In the genomic region with DNA sequence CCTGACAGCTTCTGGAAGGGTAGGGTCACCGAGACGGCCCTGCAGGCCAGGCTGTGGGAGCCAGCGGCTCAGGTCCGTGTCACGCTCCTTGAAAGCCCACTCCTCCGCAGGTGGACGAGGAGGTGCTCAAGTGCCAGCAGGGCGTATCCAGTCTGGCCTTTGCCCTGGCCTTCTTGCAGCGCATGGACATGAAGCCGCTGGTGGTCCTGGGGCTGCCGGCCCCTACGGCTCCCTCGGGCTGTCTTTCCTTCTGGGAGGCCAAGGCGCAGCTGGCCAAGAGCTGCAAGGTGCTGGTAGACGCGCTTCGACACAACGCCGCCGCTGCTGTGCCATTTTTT, we compare ENCODE assay signal across 9 cellular contexts. TPM values are rescaled to one million over a fixed set of nuclear protein-coding genes. Genes with fewer than 3 reads are reported as not detected.
DNase-seq lines count a peak whose midpoint lies in the region; ATAC-seq, FAIRE-seq and TF ChIP-seq lines count a peak whose summit lies in the region.
"Had no signal": no experiment of that assay in that cellular context is flagged by ENCODE, and none has a peak within 500 bp of the region (broad histone marks: within the 10 kb centered on the region; RNA-seq: fewer than 3 reads in every experiment).

No MANE protein-coding gene starts in this region.

- in situ Hi-C loops in astrocyte of the spinal cord (cut with HindIII; ENCODE audit: low sequenced_read_pairs) = no loop called here

- no peak for FAIRE-seq in kidney (lab: Jason Lieb, UNC)
- no peak for FAIRE-seq in small intestine (lab: Jason Lieb, UNC)

- peaks cover 34 to 75% of the 10 kb centered on the region in 2 experiments for H3K4me1 ChIP-seq in HCT116 (ENCODE audit: control insufficient read depth in 1 of 2, insufficient read depth in 2 of 2, low read length in 2 of 2)
- peaks cover 0 to 33% of the 10 kb centered on the region in 2 donors for H3K4me1 ChIP-seq in kidney (ENCODE audit: control insufficient read depth in 1 of 2, insufficient read depth in 1 of 2, low read depth in 1 of 2, low read length in 2 of 2)
- peaks cover 5 to 7% of the 10 kb centered on the region in 2 donors for H3K4me1 ChIP-seq in small intestine (ENCODE audit: control insufficient read depth in 2 of 2, insufficient read depth in 1 of 2, low read depth in 1 of 2, low read length in 1 of 2)

- H3K9me2 ChIP-seq in HCT116 (ENCODE audit: insufficient read depth) = no peaks in the 10 kb centered on the region

- intact Hi-C loops in HCT116 (cut with micrococcal nuclease) = no loop called here
- intact Hi-C loops in kidney (cut with DNase I) = no loop called here

- ATAC-seq in HCT116 (peak; percentile 0; the same call in 1 of the 2 replicates), GM19395 (IDR thresholded peaks at IDR 0.05; ENCODE audit: unreplicated experiment) (no peak)

- TF ChIP-seq RAD21 in HCT116 (IDR thresholded peaks at IDR 0.05; ENCODE audit: low read depth) = no peak

- DNase-seq in HCT116 (ENCODE audit: low read depth, low spot score) = no peak
- no peak for DNase-seq in astrocyte of the spinal cord (ENCODE audit: low read depth, low spot score)
- DNase-seq in kidney = no peak
- no peak for DNase-seq in small intestine
- DNase-seq in DMS153 treated with DMSO at 0.1 percent for 48 hours (lab: John Stamatoyannopoulos, UW; ENCODE audit: unreplicated experiment) = no peak
- no peak for DNase-seq in GDM1 (lab: John Stamatoyannopoulos, UW)
- DNase-seq: NCI-H2081 treated with DMSO at 0.1 percent for 48 hours had no signal

- H3K36me3 ChIP-seq in HCT116 (ENCODE audit: control insufficient read depth in 1 of 2, insufficient read depth in 2 of 2, low read length in 2 of 2) (peaks cover 10 to 21% of the 10 kb centered on the region in 2 experiments; a peak in 3 of 4 replicates), kidney (ENCODE audit: control insufficient read depth in 1 of 2, insufficient read depth in 2 of 2, low read length in 2 of 2) (peaks cover 7 to 9% of the 10 kb centered on the region in 2 donors), small intestine (ENCODE audit: control insufficient read depth in 2 of 2, insufficient read depth in 2 of 2, low read length in 2 of 2) (peaks cover 0 to 8% of the 10 kb centered on the region in 2 donors)

- H3K9me3 ChIP-seq in HCT116 (ENCODE audit: control insufficient read depth in 1 of 2, insufficient read depth in 1 of 2, low read depth in 1 of 2, low read length in 2 of 2) (no peaks in the 10 kb centered on the region), kidney (ENCODE audit: control insufficient read depth in 1 of 2, low read length in 2 of 2) (no peaks in the 10 kb centered on the region), small intestine (ENCODE audit: control insufficient read depth, low read depth) (no peaks in the 10 kb centered on the region)

- H3K4me3 ChIP-seq in HCT116 (replicated peaks in 1 of 2; ENCODE audit: low read depth in 1 of 2, low read length in 2 of 2) (peak overlapping the region; percentile 87 to 92), astrocyte of the spinal cord (ENCODE audit: low read depth, low read length) (peak overlapping the region; percentile 67), kidney (ENCODE audit: low read length in 2 of 2) (peak overlapping the region; percentile 50 to 75), small intestine (ENCODE audit: low read depth in 1 of 2, low read length in 2 of 2) (peak overlapping the region in 1 of 2 donors; percentile 89)

- no TSS peak for BruUV-seq in HCT116 (replicated peaks; lab: Mats Ljungman, UMichigan)

- RAD21 ChIA-PET in HCT116 (lab: Charles Lee; ENCODE audit: low non-redundant PET in 1 of 2, low total read pairs in 2 of 2, uncharacterized antibody in 2 of 2, unreplicated experiment in 2 of 2) = no interaction called here

- H3K9ac ChIP-seq in HCT116 (ENCODE audit: low read length) (peak overlapping the region; percentile 86), kidney (ENCODE audit: low read length in 2 of 2) (peak overlapping the region in 1 of 2 donors; percentile 19)

- CTCF ChIA-PET in HCT116 (lab: Charles Lee) = no interaction called here

- WGBS in small intestine, 3 donors = 3 to 6% (median 5%) methylated on average over 14 to 20 of the region's 20 CpGs

- TF ChIP-seq POLR2A in HCT116 (IDR thresholded peaks at IDR 0.05; ENCODE audit: borderline replicate concordance, extremely low read depth, insufficient read depth, insufficient read length) = no peak

- no peaks in the 10 kb centered on the region for H4K20me1 ChIP-seq in HCT116 (ENCODE audit: insufficient read depth)

- H3K27ac ChIP-seq in HCT116 (ENCODE audit: low read depth, low read length) (peak overlapping the region; percentile 83), kidney (ENCODE audit: low read depth in 2 of 2, low read length in 2 of 2) (peak overlapping the region in 1 of 2 donors; percentile 22), small intestine (ENCODE audit: low read depth in 1 of 2, low read length in 1 of 2) (peak overlapping the region; percentile 94)

- no peak overlapping the region for H2AFZ ChIP-seq in HCT116 (ENCODE audit: low read depth, low read length, poor library complexity, severe bottlenecking)

- TF ChIP-seq CTCF in HCT116 (IDR thresholded peaks at IDR 0.05 in 2 of 3, conservative IDR thresholded peaks at IDR 0.05 in 1 of 3; ENCODE audit: borderline replicate concordance in 1 of 3, insufficient read depth in 1 of 3, low read depth in 2 of 3, low read length in 2 of 3) = no peak
- no peak for TF ChIP-seq CTCF in astrocyte of the spinal cord (IDR thresholded peaks at IDR 0.05; ENCODE audit: low read depth, low read length)
- TF ChIP-seq CTCF in kidney (IDR thresholded peaks at IDR 0.05; ENCODE audit: borderline replicate concordance, extremely low read depth, insufficient read depth) = no peak

- POLR2A ChIA-PET in HCT116 (lab: Charles Lee) = no interaction called here

- H3K4me2 ChIP-seq in HCT116 (ENCODE audit: low read length) = peak overlapping the region; percentile 99

- no peaks in the 10 kb centered on the region for H3K27me3 ChIP-seq in HCT116 (ENCODE audit: insufficient read depth, low read length)
- peaks cover 0 to 2% of the 10 kb centered on the region in 2 donors for H3K27me3 ChIP-seq in small intestine (ENCODE audit: control insufficient read depth in 2 of 2, insufficient read depth in 2 of 2, low read length in 2 of 2)

- H3K79me2 ChIP-seq in HCT116 (ENCODE audit: insufficient read depth, low read length) = peaks cover 32% of the 10 kb centered on the region; the same call in 1 of the 2 replicates

TF ChIP-seq in HCT116, 20 proteins besides CTCF, POLR2A, EP300 and RAD21:
- TF ChIP-seq JUND (IDR thresholded peaks at IDR 0.05) (no peak), CBX3 (IDR thresholded peaks at IDR 0.05; ENCODE audit: low read depth) (no peak), ZFX (IDR thresholded peaks at IDR 0.05) (no peak), SRF (IDR thresholded peaks at IDR 0.05; ENCODE audit: low read depth) (no peak), SIN3A (IDR thresholded peaks at IDR 0.05; ENCODE audit: low read depth) (no peak), SP1 (IDR thresholded peaks at IDR 0.05; ENCODE audit: low read depth) (no peak), ELF1 (IDR thresholded peaks at IDR 0.05; ENCODE audit: borderline replicate concordance, low read depth) (no peak), TCF7L2 (IDR thresholded peaks at IDR 0.05; ENCODE audit: borderline replicate concordance, extremely low read depth, insufficient read depth, insufficient read length) (no peak)
- TF ChIP-seq, protein P1, sequence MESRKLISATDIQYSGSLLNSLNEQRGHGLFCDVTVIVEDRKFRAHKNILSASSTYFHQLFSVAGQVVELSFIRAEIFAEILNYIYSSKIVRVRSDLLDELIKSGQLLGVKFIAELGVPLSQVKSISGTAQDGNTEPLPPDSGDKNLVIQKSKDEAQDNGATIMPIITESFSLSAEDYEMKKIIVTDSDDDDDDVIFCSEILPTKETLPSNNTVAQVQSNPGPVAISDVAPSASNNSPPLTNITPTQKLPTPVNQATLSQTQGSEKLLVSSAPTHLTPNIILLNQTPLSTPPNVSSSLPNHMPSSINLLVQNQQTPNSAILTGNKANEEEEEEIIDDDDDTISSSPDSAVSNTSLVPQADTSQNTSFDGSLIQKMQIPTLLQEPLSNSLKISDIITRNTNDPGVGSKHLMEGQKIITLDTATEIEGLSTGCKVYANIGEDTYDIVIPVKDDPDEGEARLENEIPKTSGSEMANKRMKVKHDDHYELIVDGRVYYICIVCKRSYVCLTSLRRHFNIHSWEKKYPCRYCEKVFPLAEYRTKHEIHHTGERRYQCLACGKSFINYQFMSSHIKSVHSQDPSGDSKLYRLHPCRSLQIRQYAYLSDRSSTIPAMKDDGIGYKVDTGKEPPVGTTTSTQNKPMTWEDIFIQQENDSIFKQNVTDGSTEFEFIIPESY (IDR thresholded peaks at IDR 0.05; ENCODE audit: extremely low read depth, insufficient replicate concordance, low read length) = no peak
- TF ChIP-seq, protein P2, sequence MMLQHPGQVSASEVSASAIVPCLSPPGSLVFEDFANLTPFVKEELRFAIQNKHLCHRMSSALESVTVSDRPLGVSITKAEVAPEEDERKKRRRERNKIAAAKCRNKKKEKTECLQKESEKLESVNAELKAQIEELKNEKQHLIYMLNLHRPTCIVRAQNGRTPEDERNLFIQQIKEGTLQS (IDR thresholded peaks at IDR 0.05) = no peak
- TF ChIP-seq, protein P3, sequence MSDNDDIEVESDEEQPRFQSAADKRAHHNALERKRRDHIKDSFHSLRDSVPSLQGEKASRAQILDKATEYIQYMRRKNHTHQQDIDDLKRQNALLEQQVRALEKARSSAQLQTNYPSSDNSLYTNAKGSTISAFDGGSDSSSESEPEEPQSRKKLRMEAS (IDR thresholded peaks at IDR 0.05) = no peak
TF ChIP-seq in HCT116: peak in this region for 0.

RNA-seq across cellular contexts. Expression of a gene that starts 1.1 kb away (rescaled TPM):
- total RNA-seq in HCT116 (2021; ENCODE audit: unreplicated experiment) (10.0 TPM), kidney (3.5 TPM)
- polyA plus RNA-seq in HCT116 (2012) = 10.8 and 13.2 TPM in 2 replicates
- polyA plus RNA-seq in kidney (ENCODE audit: insufficient read depth, low read depth, low replicate concordance) (8.7 TPM), small intestine (10 to 100 TPM; 16.8 to 58.6 (median 54.9) TPM)

RNA-seq across cellular contexts. Expression of a gene that starts 9.3 kb away (rescaled TPM):
- total RNA-seq in HCT116 (2021; ENCODE audit: unreplicated experiment) = 43.8 TPM
- polyA plus RNA-seq in HCT116 (2012) = 59.2 and 64.4 TPM in 2 replicates
- total RNA-seq in kidney = 31.2 TPM
- polyA plus RNA-seq in kidney (ENCODE audit: insufficient read depth, low read depth, low replicate concordance) = 111 TPM
- 10 to 100 TPM; 11.3 to 47.5 (median 12.5) TPM for polyA plus RNA-seq in small intestine

RNA-seq across cellular contexts. Expression of a gene that starts 51.8 kb away (rescaled TPM):
- total RNA-seq in HCT116 (2021; ENCODE audit: unreplicated experiment) (0.52 TPM), kidney (not detected)
- 0.98 and 1.2 TPM in 2 replicates for polyA plus RNA-seq in HCT116 (2012)
- polyA plus RNA-seq in kidney (ENCODE audit: insufficient read depth, low read depth, low replicate concordance) (not detected), small intestine (10 to 100 TPM in 1 of 3 donors, 1 to 10 TPM in 1, not detected in 1; 1.8 to 10.5 TPM)
- total RNA-seq: activated naive CD4-positive, alpha-beta T cell treated with anti-CD3 and anti-CD28 coated beads for 36 hours had no signal
